In genomic region chrX:49155243-49155899, GRCh38 we compare ENCODE assay signal across 7 cellular contexts. TPM values are rescaled to one million over a fixed set of nuclear protein-coding genes. Genes with fewer than 3 reads are reported as not detected.
A peak's percentile ranks its signal among the peaks of the same experiment; 100 is the strongest.
DNase-seq lines count a peak whose midpoint lies in the region; ATAC-seq and TF ChIP-seq lines count a peak whose summit lies in the region.

No MANE protein-coding gene starts in this region.

- H3K27me3 Mint-ChIP-seq in stimulated activated memory B cell treated with anti-CD40 and anti-IgM and Interleukin-4, amounts not matched to agents 10 μg/mL and 1 μg/mL and 100 μg/mL, for 72 hours = no peaks in the 10 kb centered on the region

- DNase-seq in GM06990 (ENCODE audit: extremely low read depth, insufficient read length) (no peak), HL-60 (ENCODE audit: low read depth in 1 of 2, low spot score in 1 of 2) (no peak), RWPE2 (ENCODE audit: low spot score) (no peak), cerebellum (ENCODE audit: low spot score) (peak; percentile 66), kidney glomerular epithelial cell (lab: John Stamatoyannopoulos, UW) (peak; percentile 24)

- H3K4me1 ChIP-seq in RWPE2 (ENCODE audit: insufficient read depth, poor library complexity, severe bottlenecking) = no peaks in the 10 kb centered on the region

- H3K9me3 Mint-ChIP-seq in stimulated activated memory B cell treated with anti-CD40 and anti-IgM and Interleukin-4, amounts not matched to agents 10 μg/mL and 1 μg/mL and 100 μg/mL, for 72 hours = no peaks in the 10 kb centered on the region

- H3K4me1 Mint-ChIP-seq in stimulated activated memory B cell treated with anti-CD40 and anti-IgM and Interleukin-4, amounts not matched to agents 10 μg/mL and 1 μg/mL and 100 μg/mL, for 72 hours = peaks cover 15% of the 10 kb centered on the region

- peak overlapping the region; percentile 69 for H3K4me3 ChIP-seq in GM06990 (replicated peaks; ENCODE audit: low read depth, low read length)
- peak overlapping the region; percentile 46; the same call in 1 of the 2 replicates for H3K4me3 ChIP-seq in HL-60 (replicated peaks; ENCODE audit: insufficient read depth, low read length)
- H3K4me3 ChIP-seq in RWPE2 (ENCODE audit: severe bottlenecking) = peak overlapping the region; percentile 51

- H3K27ac ChIP-seq in HL-60 (replicated peaks) (no peak overlapping the region), RWPE2 (ENCODE audit: poor library complexity, severe bottlenecking) (peak overlapping the region; percentile 73)

- no peaks in the 10 kb centered on the region for H3K36me3 ChIP-seq in GM06990 (ENCODE audit: control insufficient read depth, insufficient read depth, low read length)
- no peaks in the 10 kb centered on the region for H3K36me3 ChIP-seq in RWPE2 (ENCODE audit: low read depth)

- H3K36me3 Mint-ChIP-seq in stimulated activated memory B cell treated with anti-CD40 and anti-IgM and Interleukin-4, amounts not matched to agents 10 μg/mL and 1 μg/mL and 100 μg/mL, for 72 hours = no peaks in the 10 kb centered on the region

- peak overlapping the region; percentile 75 for H3K4me3 Mint-ChIP-seq in stimulated activated memory B cell treated with anti-CD40 and anti-IgM and Interleukin-4, amounts not matched to agents 10 μg/mL and 1 μg/mL and 100 μg/mL, for 72 hours

- H3K27me3 ChIP-seq in GM06990 (replicated peaks; ENCODE audit: control insufficient read depth, insufficient read depth, low read length) (no peaks in the 10 kb centered on the region), HL-60 (ENCODE audit: insufficient read depth, poor library complexity, severe bottlenecking) (no peaks in the 10 kb centered on the region), RWPE2 (ENCODE audit: insufficient read depth, poor library complexity, severe bottlenecking) (no peaks in the 10 kb centered on the region)

- no peaks in the 10 kb centered on the region for H3K9me3 ChIP-seq in RWPE2 (ENCODE audit: severe bottlenecking)

- ATAC-seq in RWPE2 (ENCODE audit: low read depth) (peak; percentile 69), HG03025 (IDR thresholded peaks at IDR 0.05; ENCODE audit: low FRiP score, unreplicated experiment) (no peak)
- peak; percentile 2 for ATAC-seq in stimulated activated memory B cell treated with anti-CD40 and anti-IgM and Interleukin-4, amounts not matched to agents 10 μg/mL and 1 μg/mL and 100 μg/mL, for 72 hours

- TF ChIP-seq CTCF in GM06990 (IDR thresholded peaks at IDR 0.05; ENCODE audit: insufficient read depth, low read length, poor library complexity, severe bottlenecking) = no peak
- no peak for TF ChIP-seq CTCF in HL-60 (IDR thresholded peaks at IDR 0.05; ENCODE audit: insufficient read depth, low read length)
- TF ChIP-seq CTCF in RWPE2 (IDR thresholded peaks at IDR 0.05; ENCODE audit: poor library complexity, severe bottlenecking) = no peak

- peak overlapping the region; percentile 82 for H3K27ac Mint-ChIP-seq in stimulated activated memory B cell treated with anti-CD40 and anti-IgM and Interleukin-4, amounts not matched to agents 10 μg/mL and 1 μg/mL and 100 μg/mL, for 72 hours

RNA-seq across cellular contexts. Expression of gene MAGIX, which starts 7.2 kb away (rescaled TPM):
- 1.4 TPM for total RNA-seq in cerebellum

RNA-seq across cellular contexts. Expression of gene PLP2, which starts 16.3 kb away (rescaled TPM):
- 2.0 TPM for total RNA-seq in cerebellum

RNA-seq across cellular contexts. Expression of gene PRICKLE3, which starts 30.8 kb away (rescaled TPM):
- 1.2 TPM for total RNA-seq in cerebellum

RNA-seq across cellular contexts. Expression of gene GPKOW, which starts 31.8 kb away (rescaled TPM):
- total RNA-seq in cerebellum = 13.2 TPM

RNA-seq across cellular contexts. Expression of gene SYP, which starts 44.6 kb away (rescaled TPM):
- total RNA-seq in cerebellum = 85.9 TPM

Comparison
In these comparisons a context has a peak if more than half of its experiments do, and no peak if none do; other contexts are left out.
1. DNase-seq: peak in cerebellum (single experiment) and kidney glomerular epithelial cell (single experiment); none in GM06990 (single experiment), HL-60 (0 of 2) and RWPE2 (single experiment).
2. Peak in every context shown above with its lines, with median percentiles within 50 percentile points of each other: H3K4me3 ChIP-seq.